In the genomic region with DNA sequence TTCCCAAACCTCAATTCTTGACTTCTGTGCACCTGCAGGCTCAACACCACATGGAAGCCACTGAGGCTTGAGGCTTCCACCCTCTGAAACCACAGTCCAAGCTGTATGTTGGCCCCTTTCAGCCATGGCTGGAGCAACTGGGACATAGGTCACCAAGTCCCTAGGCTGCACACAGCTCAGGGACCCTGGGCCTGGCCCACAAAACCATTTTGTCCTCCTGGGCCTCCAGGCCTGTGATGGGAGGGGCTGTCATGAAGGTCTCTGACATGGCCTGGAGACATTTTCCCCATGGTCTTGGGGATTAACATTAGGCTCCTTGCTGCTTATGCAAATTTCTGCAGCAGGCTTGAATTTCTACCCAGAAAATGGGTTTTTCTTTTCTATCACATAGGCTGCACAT, we compare ENCODE assay signal across 7 cellular contexts.
DNase-seq lines count a peak whose midpoint lies in the region; ATAC-seq, FAIRE-seq and TF ChIP-seq lines count a peak whose summit lies in the region.
"Not testable (repeated sequence)": the region's sequence is repeated elsewhere in the genome, so short reads cannot be mapped to it uniquely, and the experiment has no call there.

No MANE protein-coding gene starts in this region.

- not testable (repeated sequence) for H3K4me1 Mint-ChIP-seq in activated naive CD8-positive, alpha-beta T cell treated with anti-CD3 and anti-CD28 coated beads, Interleukin-2, amount 50 U/mL, for 24 hours

- not testable (repeated sequence) for TF ChIP-seq POLR2A in A549 (IDR thresholded peaks at IDR 0.05; ENCODE audit: low read length); K562 (conservative IDR thresholded peaks at IDR 0.05); HepG2 (IDR thresholded peaks at IDR 0.05; ENCODE audit: insufficient read depth in 1 of 2, low read depth in 2 of 2, low read length in 2 of 2)

- H3K9me1 ChIP-seq in K562 (ENCODE audit: control insufficient read depth, insufficient read depth, low read length) = not testable (repeated sequence)

- not testable (repeated sequence) for H3K27ac Mint-ChIP-seq in activated naive CD8-positive, alpha-beta T cell treated with anti-CD3 and anti-CD28 coated beads, Interleukin-2, amount 50 U/mL, for 24 hours

- not testable (repeated sequence) for BruUV-seq in OCI-LY7 (replicated peaks; lab: Mats Ljungman, UMichigan); K562 (replicated peaks; lab: Mats Ljungman, UMichigan); HepG2 (replicated peaks; lab: Mats Ljungman, UMichigan)

- peaks cover 22% of the 10 kb centered on the region for H3K9me3 Mint-ChIP-seq in activated naive CD8-positive, alpha-beta T cell treated with anti-CD3 and anti-CD28 coated beads, Interleukin-2, amount 50 U/mL, for 24 hours

- TF ChIP-seq CTCF in A549 (IDR thresholded peaks at IDR 0.05); HEK293 (tag by site-specific recombination; IDR thresholded peaks at IDR 0.05); OCI-LY7 (conservative IDR thresholded peaks at IDR 0.05; ENCODE audit: low read length); K562 (IDR thresholded peaks at IDR 0.05 in 2 of 3, conservative IDR thresholded peaks at IDR 0.05 in 1 of 3; ENCODE audit: insufficient read depth in 2 of 3, low read depth in 1 of 3, low read length in 3 of 3); HepG2 (CRISPR knock-in tag; IDR thresholded peaks at IDR 0.05): not testable (repeated sequence)

- TF ChIP-seq RAD21 in A549 (conservative IDR thresholded peaks at IDR 0.05 in 1 of 2, IDR thresholded peaks at IDR 0.05 in 1 of 2); K562 (CRISPR knock-in tag; conservative IDR thresholded peaks at IDR 0.05 in 1 of 2, IDR thresholded peaks at IDR 0.05 in 1 of 2); HepG2 (CRISPR knock-in tag; IDR thresholded peaks at IDR 0.05): not testable (repeated sequence)

- not testable (repeated sequence) for H3K4me2 ChIP-seq in A549; OCI-LY7 (ENCODE audit: low read length); K562 (ENCODE audit: insufficient read depth, low read length); HepG2 (ENCODE audit: low read depth, low read length)

- not testable (repeated sequence) for H3K79me2 ChIP-seq in OCI-LY7 (ENCODE audit: insufficient read depth, low read depth, low read length); K562 (ENCODE audit: control insufficient read depth, insufficient read depth, low read length); HepG2 (ENCODE audit: insufficient read depth, low read length)

- not testable (repeated sequence) for TF ChIP-seq EP300 in A549 (IDR thresholded peaks at IDR 0.05); K562 (IDR thresholded peaks at IDR 0.05; ENCODE audit: low read length); HepG2 (IDR thresholded peaks at IDR 0.05; ENCODE audit: low read depth in 2 of 2, low read length in 2 of 2); HepG2 (CRISPR knock-in tag; IDR thresholded peaks at IDR 0.05; ENCODE audit: borderline replicate concordance)

- not testable (repeated sequence) for H3K27ac ChIP-seq in A549; HEK293 (ENCODE audit: extremely low read depth, low read depth, low read length); OCI-LY7 (ENCODE audit: low read depth, low read length, poor library complexity, severe bottlenecking); K562 (ENCODE audit: extremely low read depth, low read depth, low read length); HepG2 (ENCODE audit: extremely low read length, insufficient read depth, low read length)

- not testable (repeated sequence) for H3K4me3 Mint-ChIP-seq in activated naive CD8-positive, alpha-beta T cell treated with anti-CD3 and anti-CD28 coated beads, Interleukin-2, amount 50 U/mL, for 24 hours

- H2AFZ ChIP-seq in OCI-LY7 (ENCODE audit: low read length); K562 (ENCODE audit: low read depth, low read length); HepG2 (ENCODE audit: low read length): not testable (repeated sequence)

- H3K9me3 ChIP-seq in A549 = peaks cover 27% of the 10 kb centered on the region
- H3K9me3 ChIP-seq in HEK293 (ENCODE audit: control insufficient read depth, insufficient read depth, low read depth, low read length); K562 (replicated peaks; ENCODE audit: control insufficient read depth, insufficient read depth, low read depth, low read length): not testable (repeated sequence)
- H3K9me3 ChIP-seq in OCI-LY7 (ENCODE audit: low read length) = peaks cover 28% of the 10 kb centered on the region; the same call in 1 of the 2 replicates
- H3K9me3 ChIP-seq in HepG2 (ENCODE audit: low read length) = peaks cover 89% of the 10 kb centered on the region

- not testable (repeated sequence) for H3K4me1 ChIP-seq in A549; HEK293 (ENCODE audit: control insufficient read depth, insufficient read depth, low read length); OCI-LY7 (ENCODE audit: insufficient read depth, low read length, poor library complexity, severe bottlenecking); K562 (replicated peaks in 1 of 2; ENCODE audit: control insufficient read depth in 2 of 2, insufficient read depth in 2 of 2, low read length in 2 of 2); HepG2 (ENCODE audit: insufficient read depth, low read length)

- in situ Hi-C loops in K562 (cut with MboI); HepG2 (cut with HindIII; ENCODE audit: extremely low pct_ligation_motif_present, low pct_unique_long_range_greater_than_20kb): not testable (repeated sequence)

- POLR2A ChIA-PET in A549 (lab: Yijun Ruan, JAX); HEK293 (lab: Yijun Ruan, JAX); OCI-LY7 (lab: Charles Lee); K562 (lab: Yijun Ruan, JAX); HepG2 (lab: Yijun Ruan, JAX): not testable (repeated sequence)

- not testable (repeated sequence) for DNase-seq in A549 (ENCODE audit: low read depth in 1 of 2, low spot score in 1 of 2); K562 (ENCODE audit: extremely low read depth in 1 of 4, low spot score in 3 of 4); HepG2 (ENCODE audit: low spot score)
- peak; percentile 19 for DNase-seq in OCI-LY7 (ENCODE audit: low spot score)
- peak; percentile 8 for DNase-seq in activated naive CD8-positive, alpha-beta T cell treated with anti-CD3 and anti-CD28 coated beads, Interleukin-2, amount 50 U/mL, for 24 hours
- DNase-seq in stimulated activated naive CD8-positive, alpha-beta T cell treated with anti-CD3 and anti-CD28 coated beads, Interleukin-15, Interleukin-2, amounts not matched to agents 100 U/mL and 50 U/mL, for 24 hours = peak; percentile 11

- not testable (repeated sequence) for H4K20me1 ChIP-seq in OCI-LY7 (ENCODE audit: insufficient read depth, low read length); K562 (replicated peaks; ENCODE audit: control insufficient read depth, insufficient read depth, low read length); HepG2 (ENCODE audit: insufficient read depth, low read length)

- H3K9me2 ChIP-seq in OCI-LY7 (ENCODE audit: insufficient read depth, low read length) = not testable (repeated sequence)

- not testable (repeated sequence) for ATAC-seq in A549; activated naive CD8-positive, alpha-beta T cell treated with anti-CD3 and anti-CD28 coated beads, Interleukin-2, amount 50 U/mL, for 24 hours; K562; HepG2; stimulated activated naive CD8-positive, alpha-beta T cell treated with anti-CD3 and anti-CD28 coated beads, Interleukin-15, Interleukin-2, amounts not matched to agents 100 U/mL and 50 U/mL, for 24 hours

- H3K36me3 ChIP-seq in HEK293 (ENCODE audit: control insufficient read depth in 2 of 2, insufficient read depth in 1 of 2, low read length in 2 of 2); OCI-LY7 (ENCODE audit: insufficient read depth, low read length); K562 (ENCODE audit: control insufficient read depth, insufficient read depth, low read length); HepG2 (replicated peaks in 1 of 2; ENCODE audit: control insufficient read depth in 1 of 2, insufficient read depth in 2 of 2, low read length in 2 of 2): not testable (repeated sequence)

- CTCF ChIA-PET in A549 (lab: Yijun Ruan, JAX); HEK293 (lab: Yijun Ruan, JAX); OCI-LY7 (lab: Charles Lee; ENCODE audit: unreplicated experiment); K562 (lab: Yijun Ruan, JAX; ENCODE audit: low intra/inter-chr PET ratio); HepG2 (lab: Yijun Ruan, JAX; ENCODE audit: low intra/inter-chr PET ratio, low total read pairs): not testable (repeated sequence)

- intact Hi-C loops in OCI-LY7 (cut with micrococcal nuclease; ENCODE audit: unreplicated experiment); K562 (cut with micrococcal nuclease); HepG2 (cut with micrococcal nuclease; ENCODE audit: unreplicated experiment): not testable (repeated sequence)

- not testable (repeated sequence) for H3K27me3 Mint-ChIP-seq in activated naive CD8-positive, alpha-beta T cell treated with anti-CD3 and anti-CD28 coated beads, Interleukin-2, amount 50 U/mL, for 24 hours

- not testable (repeated sequence) for FAIRE-seq in A549 (lab: Jason Lieb, UNC); K562 (lab: Jason Lieb, UNC); HepG2 (lab: Jason Lieb, UNC)

- H3K9ac ChIP-seq in K562 (ENCODE audit: insufficient read depth in 1 of 2, low read depth in 2 of 2, low read length in 2 of 2); HepG2 (ENCODE audit: insufficient read depth, low read depth, low read length): not testable (repeated sequence)

- H3K4me3 ChIP-seq in A549; HEK293 (ENCODE audit: low read depth, low read length); OCI-LY7 (ENCODE audit: low read depth, low read length, poor library complexity, severe bottlenecking); K562; HepG2 (replicated peaks in 1 of 3; ENCODE audit: insufficient read depth in 1 of 3, low read depth in 2 of 3, low read length in 3 of 3): not testable (repeated sequence)

- H3K27me3 ChIP-seq in K562 (ENCODE audit: control insufficient read depth in 2 of 2, insufficient read depth in 2 of 2, low read length in 2 of 2); HepG2 (ENCODE audit: control insufficient read depth in 1 of 2, insufficient read depth in 2 of 2, low read length in 2 of 2): not testable (repeated sequence)

- not testable (repeated sequence) for H3K36me3 Mint-ChIP-seq in activated naive CD8-positive, alpha-beta T cell treated with anti-CD3 and anti-CD28 coated beads, Interleukin-2, amount 50 U/mL, for 24 hours (ENCODE audit: low read depth)
